34 cellular contexts compared by ENCODE assay signal in genomic region chr20:51943761-51944160, GRCh38.
"Had no signal": no experiment of that assay in that cellular context is flagged by ENCODE, and none has a peak within 500 bp of the region (broad histone marks: within the 10 kb centered on the region; RNA-seq: fewer than 3 reads in every experiment).

No MANE protein-coding gene starts in this region.

- H3K27me3 ChIP-seq: MG63 had no signal

- H3K4me2 ChIP-seq: KMS-11 had no signal

- H3K9me3 ChIP-seq: MG63 had no signal

- H3K9ac ChIP-seq: KMS-11 had no signal

- H3K4me3 ChIP-seq: MG63 had no signal

- H3K27ac ChIP-seq: KMS-11 had no signal

- DNase-seq: Karpas-422, Kasumi-1, MG63, MM.1S, MV-4-11, NCI-H1048, NCI-H1092, NCI-H1092 treated with DMSO at 0.1 percent for 48 hours, NCI-H1105, NCI-H1105 treated with DMSO at 0.1 percent for 48 hours, NCI-H1417, NCI-H1417 treated with DMSO at 0.1 percent for 48 hours, NCI-H1436, NCI-H1436 treated with DMSO at 0.1 percent for 48 hours, NCI-H146, NCI-H1694, NCI-H1694 treated with DMSO at 0.1 percent for 48 hours, NCI-H187, NCI-H187 treated with DMSO at 0.1 percent for 48 hours, NCI-H1930, NCI-H2029, NCI-H2029 treated with DMSO at 0.1 percent for 48 hours, NCI-H2081, NCI-H2081 treated with DMSO at 0.1 percent for 48 hours, NCI-H2107, NCI-H2171, NCI-H2171 treated with DMSO at 0.1 percent for 48 hours, NCI-H2227 treated with DMSO at 0.1 percent for 48 hours, NCI-H226, NCI-H345, NCI-H446, NCI-H446 treated with DMSO at 0.1 percent for 48 hours, NCI-H510A treated with DMSO at 0.1 percent for 48 hours had no signal

- H3K36me3 ChIP-seq: MG63 had no signal
